ENCODE assay signal across 8 cellular contexts in the genomic region with DNA sequence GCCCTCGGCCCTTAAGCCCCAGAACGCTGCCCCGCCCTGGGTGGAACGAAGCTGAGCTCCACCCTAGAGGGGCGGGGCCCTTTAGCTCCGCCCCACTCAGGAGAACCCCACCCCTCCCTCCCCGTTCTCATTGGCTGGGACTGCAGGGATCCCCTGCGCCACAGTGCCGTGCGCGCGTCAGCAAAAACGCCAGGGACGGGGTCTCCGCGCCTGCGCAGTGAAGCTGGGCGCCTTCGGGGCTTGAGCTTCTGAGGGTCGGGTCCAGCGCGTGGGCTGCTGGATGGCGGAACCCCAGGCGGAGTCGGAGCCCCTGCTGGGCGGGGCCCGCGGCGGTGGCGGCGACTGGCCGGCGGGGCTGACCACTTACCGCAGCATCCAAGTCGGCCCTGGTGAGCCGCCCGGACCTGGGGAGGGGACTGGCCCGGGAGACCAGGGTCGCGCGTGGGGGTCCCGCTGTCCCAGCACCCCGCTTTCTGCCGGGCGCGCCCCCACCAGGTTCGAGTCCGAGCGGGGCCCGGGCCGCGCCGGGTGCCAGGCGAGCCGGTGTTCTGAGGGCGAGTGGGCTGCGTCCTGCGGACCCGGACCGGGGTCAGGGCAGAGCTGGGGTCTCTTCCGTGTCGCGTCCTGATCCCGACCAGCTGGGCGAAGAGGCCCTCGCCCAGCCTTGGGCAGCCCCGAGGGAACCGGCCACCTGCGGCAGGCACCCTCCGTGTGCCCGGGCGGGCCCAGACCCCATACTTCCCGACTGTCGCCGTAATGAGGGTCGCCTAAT. TPM values are rescaled to one million over a fixed set of nuclear protein-coding genes. Genes with fewer than 3 reads are reported as not detected.
DNase-seq lines count a peak whose midpoint lies in the region; ATAC-seq and TF ChIP-seq lines count a peak whose summit lies in the region.

TPCN2 (plus strand) TSS at position 215 of the 772 bp plus-strand sequence; CDS start at position 281, 66 bp downstream.

- intact Hi-C loops in left lung (cut with DNase I): no loop called here

- peak within 1 kb of the TSS; percentile 53 to 90 for H3K4me3 ChIP-seq in left lung

- ATAC-seq in GM19351 (IDR thresholded peaks at IDR 0.05; ENCODE audit: unreplicated experiment) (peak; percentile 89), HG03521 (IDR thresholded peaks at IDR 0.05; ENCODE audit: unreplicated experiment) (peak; percentile 73), left lung (peak; percentile 97)

- peak within 1 kb of the TSS; percentile 83 to 85 for H3K27ac ChIP-seq in left lung

- H3K9me3 ChIP-seq in left lung: no peaks in the 10 kb centered on the region

- DNase-seq in C1 segment of cervical spinal cord (lab: John Stamatoyannopoulos, UW): peak; percentile 42 to 96 (median 84)
- DNase-seq in NCI-H748 (lab: John Stamatoyannopoulos, UW; ENCODE audit: unreplicated experiment): peak; percentile 96
- DNase-seq in activated CD4-positive, alpha-beta T cell treated with anti-CD3 and anti-CD28 coated beads, Interleukin-2, amount 50 U/mL, for 1 hour: peak; percentile 89
- peak; percentile 91 for DNase-seq in dedifferentiated amniotic fluid mesenchymal stem cell (ENCODE audit: extremely low spot score)
- peak; percentile 94 to 97 for DNase-seq in left lung
- peak; percentile 87 for DNase-seq in stimulated activated CD4-positive, alpha-beta T cell treated with anti-CD3 and anti-CD28 coated beads, Interleukin-2, amount 100 ng/mL, for 4 hours (ENCODE audit: low read depth)

- no peaks in the 10 kb centered on the region for H3K27me3 ChIP-seq in left lung

- peaks cover 0 to 5% of the 10 kb centered on the region in 2 donors for H3K36me3 ChIP-seq in left lung

- H3K4me1 ChIP-seq in left lung: peaks cover 7 to 61% of the 10 kb centered on the region in 2 donors

- TF ChIP-seq CTCF in left lung (IDR thresholded peaks at IDR 0.05): no peak

RNA-seq across cellular contexts. Expression of gene TPCN2, which starts in this region (rescaled TPM):
- 10 to 100 TPM; 14.7 to 22.0 TPM for total RNA-seq in left lung

Comparison
In these comparisons a context has a peak if more than half of its experiments do, and no peak if none do; other contexts are left out.
1. Peak in every context shown above with its lines: DNase-seq, ATAC-seq, H3K4me3 ChIP-seq and H3K27ac ChIP-seq.